Comparison of ENCODE assay signal across 8 cellular contexts in the genomic region with DNA sequence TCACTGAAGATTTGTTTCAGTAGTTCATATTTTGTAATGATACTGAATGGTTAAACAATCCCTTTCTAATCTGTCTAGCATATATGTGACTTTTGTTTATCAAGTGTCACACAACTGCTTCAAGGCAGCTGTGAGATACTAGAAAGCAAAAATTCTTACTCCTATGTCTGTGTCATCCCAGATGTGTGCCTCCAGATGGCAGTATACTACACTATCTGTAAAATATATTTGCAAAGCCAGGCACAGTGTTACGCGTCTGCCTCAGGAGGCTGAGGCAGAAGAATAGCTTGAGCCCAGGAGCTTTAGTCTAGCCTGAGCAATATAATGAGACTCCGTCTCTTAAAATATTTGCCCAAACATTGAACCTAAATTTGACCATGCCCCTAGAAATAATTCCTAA. TPM values are rescaled to one million over a fixed set of nuclear protein-coding genes. Genes with fewer than 3 reads are reported as not detected.
DNase-seq lines count a peak whose midpoint lies in the region; ATAC-seq lines count a peak whose summit lies in the region.

No MANE protein-coding gene starts in this region.

- H3K4me3 ChIP-seq in right cardiac atrium (ENCODE audit: low read length) (no peak overlapping the region), MG63 (no peak overlapping the region)

- intact Hi-C loops in right cardiac atrium (cut with DNase I): loop anchor here in 2 of 4 donors (10.0 kb wide), 1 partner anchor 78 kb away; no protein-coding TSS in a partner anchor

- H3K9me3 Mint-ChIP-seq in activated naive CD8-positive, alpha-beta T cell treated with anti-CD3 and anti-CD28 coated beads for 36 hours: no peaks in the 10 kb centered on the region
- H3K9me3 Mint-ChIP-seq in stimulated activated naive B cell treated with anti-CD40 and anti-IgM and Interleukin-4, amounts not matched to agents 10 μg/mL and 1 μg/mL and 100 μg/mL, for 72 hours: no peaks in the 10 kb centered on the region

- ATAC-seq in GM19438 (IDR thresholded peaks at IDR 0.05; ENCODE audit: low read depth, unreplicated experiment) (peak; percentile 60), right cardiac atrium (peak; percentile 56 to 64), HG03457 (IDR thresholded peaks at IDR 0.05; ENCODE audit: unreplicated experiment) (no peak)
- ATAC-seq in stimulated activated naive B cell treated with anti-CD40 and anti-IgM and Interleukin-4, amounts not matched to agents 10 μg/mL and 1 μg/mL and 100 μg/mL, for 72 hours (replicated peaks): peak; percentile 69 to 74

- no peaks in the 10 kb centered on the region for H3K27me3 ChIP-seq in right cardiac atrium (ENCODE audit: control insufficient read depth, insufficient read depth)
- peaks cover 3% of the 10 kb centered on the region; the same call in 1 of the 2 replicates for H3K27me3 ChIP-seq in MG63

- H3K4me1 ChIP-seq in right cardiac atrium (ENCODE audit: control insufficient read depth, insufficient read depth, low read length): no peaks in the 10 kb centered on the region

- H3K27me3 Mint-ChIP-seq in activated naive CD8-positive, alpha-beta T cell treated with anti-CD3 and anti-CD28 coated beads for 36 hours: no peaks in the 10 kb centered on the region
- H3K27me3 Mint-ChIP-seq in stimulated activated naive B cell treated with anti-CD40 and anti-IgM and Interleukin-4, amounts not matched to agents 10 μg/mL and 1 μg/mL and 100 μg/mL, for 72 hours: peaks cover 0 to 16% of the 10 kb centered on the region in 2 donors

- H3K9me3 ChIP-seq in right cardiac atrium (ENCODE audit: control insufficient read depth, low read length) (no peaks in the 10 kb centered on the region), MG63 (no peaks in the 10 kb centered on the region)

- H3K36me3 ChIP-seq in MG63: no peaks in the 10 kb centered on the region

- no peak overlapping the region for H3K27ac ChIP-seq in right cardiac atrium (ENCODE audit: low read length)

- no peak overlapping the region for H3K4me3 Mint-ChIP-seq in activated naive CD8-positive, alpha-beta T cell treated with anti-CD3 and anti-CD28 coated beads for 36 hours
- no peak overlapping the region for H3K4me3 Mint-ChIP-seq in stimulated activated naive B cell treated with anti-CD40 and anti-IgM and Interleukin-4, amounts not matched to agents 10 μg/mL and 1 μg/mL and 100 μg/mL, for 72 hours

- WGBS in right cardiac atrium: 12% methylated on average over 3 of the region's 3 CpGs

- H3K4me1 Mint-ChIP-seq in activated naive CD8-positive, alpha-beta T cell treated with anti-CD3 and anti-CD28 coated beads for 36 hours: peaks cover 5% of the 10 kb centered on the region
- H3K4me1 Mint-ChIP-seq in stimulated activated naive B cell treated with anti-CD40 and anti-IgM and Interleukin-4, amounts not matched to agents 10 μg/mL and 1 μg/mL and 100 μg/mL, for 72 hours: no peaks in the 10 kb centered on the region

- no peak overlapping the region for H3K27ac Mint-ChIP-seq in activated naive CD8-positive, alpha-beta T cell treated with anti-CD3 and anti-CD28 coated beads for 36 hours
- no peak overlapping the region for H3K27ac Mint-ChIP-seq in stimulated activated naive B cell treated with anti-CD40 and anti-IgM and Interleukin-4, amounts not matched to agents 10 μg/mL and 1 μg/mL and 100 μg/mL, for 72 hours

- peak; percentile 60 for DNase-seq in DMS53 treated with DMSO at 0.1 percent for 48 hours (lab: John Stamatoyannopoulos, UW; ENCODE audit: unreplicated experiment)
- DNase-seq in NCI-H2227 treated with DMSO at 0.1 percent for 48 hours (lab: John Stamatoyannopoulos, UW): peak; percentile 66
- peak; percentile 5 for DNase-seq in activated naive CD8-positive, alpha-beta T cell treated with anti-CD3 and anti-CD28 coated beads for 36 hours
- peak in 2 of 3 donors; percentile 12 to 36 for DNase-seq in right cardiac atrium
- peak; percentile 11 for DNase-seq in stimulated activated naive B cell treated with anti-CD40 and anti-IgM and Interleukin-4, amounts not matched to agents 10 μg/mL and 1 μg/mL and 100 μg/mL, for 72 hours
- no peak for DNase-seq in MG63

- H3K36me3 Mint-ChIP-seq in activated naive CD8-positive, alpha-beta T cell treated with anti-CD3 and anti-CD28 coated beads for 36 hours: no peaks in the 10 kb centered on the region
- H3K36me3 Mint-ChIP-seq in stimulated activated naive B cell treated with anti-CD40 and anti-IgM and Interleukin-4, amounts not matched to agents 10 μg/mL and 1 μg/mL and 100 μg/mL, for 72 hours: no peaks in the 10 kb centered on the region

RNA-seq across cellular contexts. Expression of a gene that starts 4.0 kb away (rescaled TPM):
- total RNA-seq in activated naive CD8-positive, alpha-beta T cell treated with anti-CD3 and anti-CD28 coated beads for 36 hours: 1 to 10 TPM; 2.7 to 2.9 TPM
- total RNA-seq in right cardiac atrium: under 1 TPM; 0.17 to 0.68 (median 0.38) TPM
- polyA plus RNA-seq in right cardiac atrium: 1.2 TPM
- total RNA-seq in MG63 (2014; rRNA removed; shearing (Covaris generic); ENCODE audit: low replicate concordance): 0.59 TPM in 1 of 2 replicates, not detected in the other
